ENCODE assay signal across 17 cellular contexts in the genomic region with DNA sequence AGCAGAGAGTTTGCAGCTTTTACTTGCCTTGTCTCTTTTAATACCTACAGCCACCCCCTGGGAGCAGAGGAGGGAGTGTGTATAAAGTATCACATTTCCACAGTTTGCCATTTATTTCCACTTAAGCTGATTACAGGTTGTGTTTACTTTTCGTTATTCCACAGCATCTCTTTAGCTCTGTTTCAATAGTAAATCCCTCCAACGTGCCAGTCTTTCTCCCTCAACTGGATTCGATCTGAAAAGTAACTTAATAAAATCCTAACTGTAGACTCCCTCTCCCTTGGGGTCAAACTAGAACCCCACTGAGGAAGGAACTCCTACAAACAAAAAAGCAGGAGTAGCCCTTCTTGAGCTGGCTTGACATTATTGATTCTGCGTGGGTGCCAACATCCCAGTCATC. TPM values are rescaled to one million over a fixed set of nuclear protein-coding genes. Genes with fewer than 3 reads are reported as not detected.
"Had no signal": no experiment of that assay in that cellular context is flagged by ENCODE, and none has a peak within 500 bp of the region (broad histone marks: within the 10 kb centered on the region; RNA-seq: fewer than 3 reads in every experiment).

No MANE protein-coding gene starts in this region.

- H3K4me2 ChIP-seq: hepatocyte had no signal

- H3K9me3 Mint-ChIP-seq: activated naive CD8-positive, alpha-beta T cell treated with anti-CD3 and anti-CD28 coated beads for 36 hours; activated T-cell treated with anti-CD3 and anti-CD28 coated beads, Interleukin-2, amount 50 U/mL, for 4 hours; endodermal cell; nephron had no signal

- H2AFZ ChIP-seq: hepatocyte had no signal

- H3K9me3 ChIP-seq: psoas muscle, suprapubic skin, upper lobe of right lung had no signal

- H3K4me3 Mint-ChIP-seq: activated naive CD8-positive, alpha-beta T cell treated with anti-CD3 and anti-CD28 coated beads for 36 hours; activated T-cell treated with anti-CD3 and anti-CD28 coated beads, Interleukin-2, amount 50 U/mL, for 4 hours; endodermal cell; nephron had no signal

- H3K27me3 ChIP-seq: brain microvascular endothelial cell, upper lobe of right lung had no signal

- H3K27ac Mint-ChIP-seq: activated naive CD8-positive, alpha-beta T cell treated with anti-CD3 and anti-CD28 coated beads for 36 hours; endodermal cell; nephron had no signal

- H3K27ac ChIP-seq: brain microvascular endothelial cell, hepatocyte, psoas muscle, suprapubic skin, upper lobe of right lung had no signal

- ATAC-seq: activated T-cell treated with anti-CD3 and anti-CD28 coated beads, Interleukin-2, amount 50 U/mL, for 4 hours; psoas muscle; sciatic nerve; stimulated activated naive CD8-positive, alpha-beta T cell treated with anti-CD3 and anti-CD28 coated beads, Interleukin-15, Interleukin-2, amounts not matched to agents 100 U/mL and 50 U/mL, for 24 hours; upper lobe of right lung had no signal

- H3K36me3 ChIP-seq: brain microvascular endothelial cell, suprapubic skin, upper lobe of right lung had no signal

- DNase-seq: activated CD4-positive, alpha-beta T cell treated with anti-CD3 and anti-CD28 coated beads, Interleukin-2, amount 50 U/mL, for 4 hours; activated gamma-delta T cell; activated naive CD8-positive, alpha-beta T cell treated with anti-CD3 and anti-CD28 coated beads for 36 hours; activated T-cell treated with anti-CD3 and anti-CD28 coated beads, Interleukin-2, amount 50 U/mL, for 4 hours; brain microvascular endothelial cell; endodermal cell; erythroblast; mesendoderm; psoas muscle; stimulated activated CD4-positive, alpha-beta T cell treated with anti-CD3 and anti-CD28 coated beads, Interleukin-12 subunit alpha, Interleukin-12 subunit beta, amount 100 ng/mL, for 4 hours; stimulated activated naive CD8-positive, alpha-beta T cell treated with anti-CD3 and anti-CD28 coated beads, Interleukin-15, Interleukin-2, amounts not matched to agents 100 U/mL and 50 U/mL, for 24 hours; upper lobe of right lung had no signal

- H3K36me3 Mint-ChIP-seq: activated naive CD8-positive, alpha-beta T cell treated with anti-CD3 and anti-CD28 coated beads for 36 hours had no signal

- H3K79me2 ChIP-seq: hepatocyte had no signal

- H3K4me3 ChIP-seq: hepatocyte, psoas muscle, suprapubic skin, upper lobe of right lung had no signal

RNA-seq across cellular contexts. Expression of gene FCGR2A, which starts 3.1 kb away (rescaled TPM):
- total RNA-seq: activated naive CD8-positive, alpha-beta T cell treated with anti-CD3 and anti-CD28 coated beads for 36 hours; endodermal cell had no signal

RNA-seq across cellular contexts. Expression of gene HSPA6, which starts 22.2 kb away (rescaled TPM):
- total RNA-seq: endodermal cell had no signal

RNA-seq across cellular contexts. Expression of gene FCGR3A, which starts 47.4 kb away (rescaled TPM):
- total RNA-seq: activated naive CD8-positive, alpha-beta T cell treated with anti-CD3 and anti-CD28 coated beads for 36 hours; dermis microvascular lymphatic vessel endothelial cell; endodermal cell had no signal
